ENCODE assay signal across 1 cellular context in the genomic region with DNA sequence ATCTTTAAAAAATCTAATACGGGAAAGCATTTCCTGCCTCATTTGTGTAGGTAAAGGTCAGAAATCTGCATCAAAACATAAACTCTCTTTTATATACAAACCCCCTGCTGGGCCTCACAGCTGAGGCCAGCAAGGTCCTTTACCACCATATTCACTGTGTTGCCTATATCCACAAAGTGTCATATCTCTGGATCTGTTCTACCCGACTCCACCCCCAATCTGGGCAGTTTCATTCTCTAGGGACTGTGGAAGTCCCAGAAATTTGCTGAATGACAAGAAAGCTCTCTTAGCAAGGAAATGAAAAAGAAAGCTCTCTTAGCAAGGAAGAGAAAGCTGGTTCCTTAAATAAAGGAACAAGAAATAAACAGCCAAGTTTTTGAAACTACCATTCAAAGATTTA.
TF ChIP-seq lines count a peak whose summit lies in the region.

No MANE protein-coding gene starts in this region.

TF ChIP-seq in GM23338, 12 proteins besides CTCF, POLR2A, EP300 and RAD21 (continued from another document):
- TF ChIP-seq, protein P1, sequence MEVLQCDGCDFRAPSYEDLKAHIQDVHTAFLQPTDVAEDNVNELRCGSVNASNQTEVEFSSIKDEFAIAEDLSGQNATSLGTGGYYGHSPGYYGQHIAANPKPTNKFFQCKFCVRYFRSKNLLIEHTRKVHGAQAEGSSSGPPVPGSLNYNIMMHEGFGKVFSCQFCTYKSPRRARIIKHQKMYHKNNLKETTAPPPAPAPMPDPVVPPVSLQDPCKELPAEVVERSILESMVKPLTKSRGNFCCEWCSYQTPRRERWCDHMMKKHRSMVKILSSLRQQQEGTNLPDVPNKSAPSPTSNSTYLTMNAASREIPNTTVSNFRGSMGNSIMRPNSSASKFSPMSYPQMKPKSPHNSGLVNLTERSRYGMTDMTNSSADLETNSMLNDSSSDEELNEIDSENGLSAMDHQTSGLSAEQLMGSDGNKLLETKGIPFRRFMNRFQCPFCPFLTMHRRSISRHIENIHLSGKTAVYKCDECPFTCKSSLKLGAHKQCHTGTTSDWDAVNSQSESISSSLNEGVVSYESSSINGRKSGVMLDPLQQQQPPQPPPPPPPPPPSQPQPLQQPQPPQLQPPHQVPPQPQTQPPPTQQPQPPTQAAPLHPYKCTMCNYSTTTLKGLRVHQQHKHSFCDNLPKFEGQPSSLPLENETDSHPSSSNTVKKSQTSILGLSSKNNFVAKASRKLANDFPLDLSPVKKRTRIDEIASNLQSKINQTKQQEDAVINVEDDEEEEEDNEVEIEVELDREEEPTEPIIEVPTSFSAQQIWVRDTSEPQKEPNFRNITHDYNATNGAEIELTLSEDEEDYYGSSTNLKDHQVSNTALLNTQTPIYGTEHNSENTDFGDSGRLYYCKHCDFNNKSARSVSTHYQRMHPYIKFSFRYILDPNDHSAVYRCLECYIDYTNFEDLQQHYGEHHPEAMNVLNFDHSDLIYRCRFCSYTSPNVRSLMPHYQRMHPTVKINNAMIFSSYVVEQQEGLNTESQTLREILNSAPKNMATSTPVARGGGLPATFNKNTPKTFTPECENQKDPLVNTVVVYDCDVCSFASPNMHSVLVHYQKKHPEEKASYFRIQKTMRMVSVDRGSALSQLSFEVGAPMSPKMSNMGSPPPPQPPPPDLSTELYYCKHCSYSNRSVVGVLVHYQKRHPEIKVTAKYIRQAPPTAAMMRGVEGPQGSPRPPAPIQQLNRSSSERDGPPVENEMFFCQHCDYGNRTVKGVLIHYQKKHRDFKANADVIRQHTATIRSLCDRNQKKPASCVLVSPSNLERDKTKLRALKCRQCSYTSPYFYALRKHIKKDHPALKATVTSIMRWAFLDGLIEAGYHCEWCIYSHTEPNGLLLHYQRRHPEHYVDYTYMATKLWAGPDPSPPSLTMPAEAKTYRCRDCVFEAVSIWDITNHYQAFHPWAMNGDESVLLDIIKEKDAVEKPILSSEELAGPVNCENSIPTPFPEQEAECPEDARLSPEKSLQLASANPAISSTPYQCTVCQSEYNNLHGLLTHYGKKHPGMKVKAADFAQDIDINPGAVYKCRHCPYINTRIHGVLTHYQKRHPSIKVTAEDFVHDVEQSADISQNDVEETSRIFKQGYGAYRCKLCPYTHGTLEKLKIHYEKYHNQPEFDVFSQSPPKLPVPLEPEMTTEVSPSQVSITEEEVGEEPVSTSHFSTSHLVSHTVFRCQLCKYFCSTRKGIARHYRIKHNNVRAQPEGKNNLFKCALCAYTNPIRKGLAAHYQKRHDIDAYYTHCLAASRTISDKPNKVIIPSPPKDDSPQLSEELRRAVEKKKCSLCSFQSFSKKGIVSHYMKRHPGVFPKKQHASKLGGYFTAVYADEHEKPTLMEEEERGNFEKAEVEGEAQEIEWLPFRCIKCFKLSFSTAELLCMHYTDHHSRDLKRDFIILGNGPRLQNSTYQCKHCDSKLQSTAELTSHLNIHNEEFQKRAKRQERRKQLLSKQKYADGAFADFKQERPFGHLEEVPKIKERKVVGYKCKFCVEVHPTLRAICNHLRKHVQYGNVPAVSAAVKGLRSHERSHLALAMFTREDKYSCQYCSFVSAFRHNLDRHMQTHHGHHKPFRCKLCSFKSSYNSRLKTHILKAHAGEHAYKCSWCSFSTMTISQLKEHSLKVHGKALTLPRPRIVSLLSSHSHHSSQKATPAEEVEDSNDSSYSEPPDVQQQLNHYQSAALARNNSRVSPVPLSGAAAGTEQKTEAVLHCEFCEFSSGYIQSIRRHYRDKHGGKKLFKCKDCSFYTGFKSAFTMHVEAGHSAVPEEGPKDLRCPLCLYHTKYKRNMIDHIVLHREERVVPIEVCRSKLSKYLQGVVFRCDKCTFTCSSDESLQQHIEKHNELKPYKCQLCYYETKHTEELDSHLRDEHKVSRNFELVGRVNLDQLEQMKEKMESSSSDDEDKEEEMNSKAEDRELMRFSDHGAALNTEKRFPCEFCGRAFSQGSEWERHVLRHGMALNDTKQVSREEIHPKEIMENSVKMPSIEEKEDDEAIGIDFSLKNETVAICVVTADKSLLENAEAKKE (CRISPR knock-in tag; IDR thresholded peaks at IDR 0.05), result no peak
- TF ChIP-seq CREB1 (CRISPR knock-in tag; IDR thresholded peaks at IDR 0.05; ENCODE audit: low read depth), result no peak
